13 cellular contexts compared by ENCODE assay signal in genomic region chr20:36802326-36803223, GRCh38. TPM values are rescaled to one million over a fixed set of nuclear protein-coding genes. Genes with fewer than 3 reads are reported as not detected.
A peak's percentile ranks its signal among the peaks of the same experiment; 100 is the strongest.
DNase-seq lines count a peak whose midpoint lies in the region; ATAC-seq and TF ChIP-seq lines count a peak whose summit lies in the region.
"Had no signal": no experiment of that assay in that cellular context is flagged by ENCODE, and none has a peak within 500 bp of the region (broad histone marks: within the 10 kb centered on the region; RNA-seq: fewer than 3 reads in every experiment).

No MANE protein-coding gene starts in this region.

- TF ChIP-seq CTCF in astrocyte of the spinal cord (IDR thresholded peaks at IDR 0.05; ENCODE audit: low read depth, low read length) = no peak

- H3K27ac Mint-ChIP-seq in CD4-positive, alpha-beta memory T cell = no peak overlapping the region
- H3K27ac Mint-ChIP-seq: CD4-positive, CD25-positive, alpha-beta regulatory T cell had no signal

- no peaks in the 10 kb centered on the region for H3K4me1 ChIP-seq in CD4-positive, alpha-beta memory T cell (ENCODE audit: insufficient read depth, low read length)

- no peak overlapping the region for H3K4me3 Mint-ChIP-seq in CD4-positive, alpha-beta memory T cell
- H3K4me3 Mint-ChIP-seq: CD4-positive, CD25-positive, alpha-beta regulatory T cell; naive B cell had no signal

- H3K27ac ChIP-seq in CD4-positive, alpha-beta memory T cell (ENCODE audit: low read depth, low read length) = no peak overlapping the region
- H3K27ac ChIP-seq: skin epidermis had no signal

- intact Hi-C loops in CD4-positive, alpha-beta memory T cell (cut with micrococcal nuclease) = no loop called here

- DNase-seq in AG08395 (ENCODE audit: low spot score) (peak; percentile 63), HT1080 (ENCODE audit: low read depth) (peak; percentile 47), astrocyte of the spinal cord (ENCODE audit: low read depth, low spot score) (peak; percentile 64), glomerular visceral epithelial cell (ENCODE audit: extremely low spot score) (peak; percentile 16), NCI-H82 (lab: John Stamatoyannopoulos, UW) (no peak), inferior parietal cortex (ENCODE audit: extremely low spot score) (no peak)
- DNase-seq in CD4-positive, alpha-beta memory T cell = no peak
- DNase-seq: amniotic stem cell; CD4-positive, CD25-positive, alpha-beta regulatory T cell; Kasumi-1; naive B cell had no signal

- H3K36me3 Mint-ChIP-seq in CD4-positive, alpha-beta memory T cell = no peaks in the 10 kb centered on the region
- H3K36me3 Mint-ChIP-seq: CD4-positive, CD25-positive, alpha-beta regulatory T cell had no signal

- no peak overlapping the region for H3K4me3 ChIP-seq in astrocyte of the spinal cord (ENCODE audit: low read depth, low read length)
- H3K4me3 ChIP-seq in CD4-positive, alpha-beta memory T cell (ENCODE audit: low read length in 2 of 2) = no peak overlapping the region
- H3K4me3 ChIP-seq: skin epidermis had no signal

- H3K27me3 Mint-ChIP-seq in CD4-positive, alpha-beta memory T cell = no peaks in the 10 kb centered on the region
- H3K27me3 Mint-ChIP-seq: naive B cell had no signal

- H3K36me3 ChIP-seq in CD4-positive, alpha-beta memory T cell (ENCODE audit: insufficient read depth, low read length) = no peaks in the 10 kb centered on the region

- no peaks in the 10 kb centered on the region for H3K27me3 ChIP-seq in CD4-positive, alpha-beta memory T cell (ENCODE audit: insufficient read depth, low read length)

- H3K4me1 Mint-ChIP-seq in CD4-positive, alpha-beta memory T cell = no peaks in the 10 kb centered on the region
- H3K4me1 Mint-ChIP-seq: CD4-positive, CD25-positive, alpha-beta regulatory T cell had no signal

- POLR2A ChIA-PET in CD4-positive, alpha-beta memory T cell (lab: Charles Lee; ENCODE audit: partially characterized antibody) = no interaction called here

- H3K9me3 ChIP-seq in CD4-positive, alpha-beta memory T cell (ENCODE audit: control insufficient read depth in 1 of 2, low read length in 2 of 2) = no peaks in the 10 kb centered on the region

- ATAC-seq in GM21529 (IDR thresholded peaks at IDR 0.05; ENCODE audit: unreplicated experiment) = no peak

- peaks cover 0 to 3% (median 0%) of the 10 kb centered on the region in 8 donors for H3K9me3 Mint-ChIP-seq in CD4-positive, alpha-beta memory T cell
- H3K9me3 Mint-ChIP-seq: CD4-positive, CD25-positive, alpha-beta regulatory T cell had no signal

- CTCF ChIA-PET in CD4-positive, alpha-beta memory T cell (lab: Charles Lee; ENCODE audit: partially characterized antibody) = interaction anchor here (0.6 kb wide), 1 partner anchor 1002 kb away, joined by 3 read pairs; no protein-coding TSS in a partner anchor

- in situ Hi-C loops in astrocyte of the spinal cord (cut with HindIII; ENCODE audit: low sequenced_read_pairs) = no loop called here

RNA-seq across cellular contexts. Expression of gene DSN1, which starts 29.0 kb away (rescaled TPM):
- 24.4 and 25.5 TPM in 2 replicates for total RNA-seq in HT1080 (2014; rRNA removed; shearing (Covaris generic))
- 18.1 and 18.2 TPM in 2 replicates for polyA plus RNA-seq in HT1080 (2015; cell fraction: cytosol; rRNA removed)
- polyA plus RNA-seq in HT1080 (2015; cell fraction: nucleus; rRNA removed) = 22.3 and 22.5 TPM in 2 replicates
- 10 to 100 TPM; 12.8 to 14.3 TPM for total RNA-seq in CD4-positive, alpha-beta memory T cell
- 1 to 10 TPM; 6.1 to 8.2 TPM for polyA plus RNA-seq in CD4-positive, alpha-beta memory T cell

RNA-seq across cellular contexts. Expression of gene NDRG3, which starts 56.7 kb away (rescaled TPM):
- total RNA-seq in HT1080 (2014; rRNA removed; shearing (Covaris generic)) = 20.7 and 36.6 TPM in 2 replicates
- 25.1 and 30.7 TPM in 2 replicates for polyA plus RNA-seq in HT1080 (2015; cell fraction: cytosol; rRNA removed)
- 20.4 and 22.4 TPM in 2 replicates for polyA plus RNA-seq in HT1080 (2015; cell fraction: nucleus; rRNA removed)
- total RNA-seq in CD4-positive, alpha-beta memory T cell = 10 to 100 TPM; 36.1 to 36.2 TPM
- polyA plus RNA-seq in CD4-positive, alpha-beta memory T cell = 10 to 100 TPM; 53.2 to 73.4 TPM

Comparison
In these comparisons a context has a peak if more than half of its experiments do, and no peak if none do; other contexts are left out.
1. DNase-seq: peak in AG08395 (single experiment), HT1080 (single experiment), astrocyte of the spinal cord (single experiment) and glomerular visceral epithelial cell (single experiment); none in NCI-H82 (single experiment), inferior parietal cortex (single experiment) and CD4-positive, alpha-beta memory T cell (0 of 5).